In the genomic region with DNA sequence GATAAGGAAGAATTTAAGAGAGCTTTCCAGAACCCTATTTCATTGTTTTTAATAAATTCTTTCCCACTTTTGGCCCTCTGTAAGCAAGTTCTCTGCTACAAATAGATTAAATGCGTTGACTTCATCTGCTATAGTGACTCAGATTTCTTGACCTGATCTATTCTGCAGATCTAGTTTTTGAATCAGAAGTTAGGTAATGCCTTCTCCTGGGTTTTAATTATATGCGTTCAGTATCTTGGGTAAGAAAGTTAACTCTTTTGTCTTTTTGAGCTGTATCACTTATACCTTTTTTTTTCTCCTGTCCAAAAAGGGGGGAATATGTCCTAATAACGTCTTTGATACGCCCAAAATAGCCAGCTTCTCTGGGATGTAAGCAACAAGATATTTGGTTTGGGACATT, we compare ENCODE assay signal across 22 cellular contexts. TPM values are rescaled to one million over a fixed set of nuclear protein-coding genes. Genes with fewer than 3 reads are reported as not detected.
DNase-seq lines count a peak whose midpoint lies in the region; ATAC-seq, FAIRE-seq and TF ChIP-seq lines count a peak whose summit lies in the region.
"Had no signal": no experiment of that assay in that cellular context is flagged by ENCODE, and none has a peak within 500 bp of the region (broad histone marks: within the 10 kb centered on the region; RNA-seq: fewer than 3 reads in every experiment).

No MANE protein-coding gene starts in this region.

- H3K27me3 ChIP-seq in PC-3 (ENCODE audit: low read length) (no peaks in the 10 kb centered on the region), keratinocyte (ENCODE audit: control insufficient read depth, extremely low read depth, insufficient read depth, low read length) (no peaks in the 10 kb centered on the region), upper lobe of left lung (no peaks in the 10 kb centered on the region)
- H3K27me3 ChIP-seq: BE2C had no signal

- POLR2A ChIA-PET in PC-3 (lab: Charles Lee; ENCODE audit: unreplicated experiment) = interaction anchor here (0.6 kb wide), 1 partner anchor 278 kb away, joined by 3 read pairs; the partner anchor contains the start of gene TAF1D

- no peaks in the 10 kb centered on the region for H4K20me1 ChIP-seq in PC-3 (ENCODE audit: low read length)
- H4K20me1 ChIP-seq in keratinocyte (ENCODE audit: control insufficient read depth, extremely low read depth, insufficient read depth, low read length) = no peaks in the 10 kb centered on the region

- TF ChIP-seq EP300 in upper lobe of left lung (IDR thresholded peaks at IDR 0.05) = no peak

- no peaks in the 10 kb centered on the region for H3K9me2 ChIP-seq in PC-3 (replicated peaks; ENCODE audit: low read length)

- no peak for TF ChIP-seq POLR2A in upper lobe of left lung (IDR thresholded peaks at IDR 0.05)

- H3K36me3 ChIP-seq in PC-3 (ENCODE audit: low read depth, low read length) (no peaks in the 10 kb centered on the region), keratinocyte (ENCODE audit: control insufficient read depth in 2 of 2, extremely low read depth in 1 of 2, insufficient read depth in 2 of 2, low read length in 2 of 2) (no peaks in the 10 kb centered on the region), upper lobe of left lung (no peaks in the 10 kb centered on the region)
- H3K36me3 ChIP-seq: BE2C had no signal

- peak overlapping the region; percentile 90 for H3K27ac ChIP-seq in PC-3 (ENCODE audit: low read length)
- peak overlapping the region; percentile 93 for H3K27ac ChIP-seq in keratinocyte (ENCODE audit: control insufficient read depth, insufficient read depth, low read length)
- no peak overlapping the region for H3K27ac ChIP-seq in upper lobe of left lung
- H3K27ac ChIP-seq: GM23248 had no signal

- CTCF ChIA-PET in PC-3 (lab: Charles Lee) = no interaction called here

- peak overlapping the region; percentile 30 for H3K4me2 ChIP-seq in PC-3 (ENCODE audit: low read length)
- H3K4me2 ChIP-seq in keratinocyte (ENCODE audit: control insufficient read depth, extremely low read depth, insufficient read depth, low read depth, low read length) = peak overlapping the region; percentile 33

- peak overlapping the region; percentile 48; the same call in 1 of the 2 replicates for H3K9ac ChIP-seq in PC-3 (ENCODE audit: low read length)
- H3K9ac ChIP-seq in keratinocyte (ENCODE audit: control insufficient read depth, extremely low read depth, insufficient read depth, low read length) = peak overlapping the region; percentile 8
- H3K9ac ChIP-seq: GM23248 had no signal

- H3K9me3 ChIP-seq in PC-3 (ENCODE audit: low read length) = no peaks in the 10 kb centered on the region
- H3K9me3 ChIP-seq in keratinocyte (ENCODE audit: control insufficient read depth, low read depth, low read length) = peaks cover 6% of the 10 kb centered on the region
- no peaks in the 10 kb centered on the region for H3K9me3 ChIP-seq in upper lobe of left lung
- H3K9me3 ChIP-seq: BE2C had no signal

- DNase-seq in PC-3 (peak; percentile 64), astrocyte of the hippocampus (ENCODE audit: low read depth, low spot score) (peak; percentile 14), epithelial cell of esophagus (ENCODE audit: low read depth) (peak; percentile 71), keratinocyte (ENCODE audit: low read depth, low spot score) (no peak), dedifferentiated amniotic fluid mesenchymal stem cell (ENCODE audit: extremely low spot score) (no peak), mesenteric fat pad (ENCODE audit: low spot score) (no peak), upper lobe of left lung (no peak)
- DNase-seq: ACHN; BE2C; C1 segment of cervical spinal cord; Caco-2; CD4-positive, CD25-positive, alpha-beta regulatory T cell; GDM1; GM23248; HCEC 1CT; IMR-90 had no signal

- ATAC-seq in PC-3 (no peak), upper lobe of left lung (ENCODE audit: low FRiP score in 2 of 2) (no peak)

- intact Hi-C loops in PC-3 (cut with micrococcal nuclease) = loop anchor here (2.0 to 5.0 kb wide), 2 partner anchors 32 to 71 kb away; no protein-coding TSS in a partner anchor

- dilution Hi-C loops in keratinocyte (cut with MboI; ENCODE audit: extremely low pct_ligation_motif_present, low sequenced_read_pairs) = no loop called here

- H2AFZ ChIP-seq in PC-3 (ENCODE audit: low read length) = no peak overlapping the region
- H2AFZ ChIP-seq in keratinocyte (ENCODE audit: control insufficient read depth, low read length) = no peak overlapping the region
- H2AFZ ChIP-seq: GM23248 had no signal

- no peaks in the 10 kb centered on the region for H3F3A ChIP-seq in PC-3 (ENCODE audit: low read length, unreplicated experiment)

- no peaks in the 10 kb centered on the region for H3K9me1 ChIP-seq in keratinocyte (ENCODE audit: control insufficient read depth, extremely low read depth, insufficient read depth, low read length)

- WGBS in upper lobe of left lung, 2 donors = 34 to 52% methylated on average over 4 of the region's 4 CpGs

- H3K4me1 ChIP-seq in PC-3 (ENCODE audit: insufficient read depth, low read length) (peaks cover 61% of the 10 kb centered on the region), keratinocyte (ENCODE audit: control insufficient read depth, extremely low read depth, insufficient read depth, low read length) (peaks cover 54% of the 10 kb centered on the region), upper lobe of left lung (no peaks in the 10 kb centered on the region)
- H3K4me1 ChIP-seq: Caco-2 had no signal

- no peak overlapping the region for H3K4me3 ChIP-seq in PC-3 (ENCODE audit: low read length)
- no peak overlapping the region for H3K4me3 ChIP-seq in epithelial cell of esophagus (ENCODE audit: low read length)
- H3K4me3 ChIP-seq in keratinocyte (ENCODE audit: control insufficient read depth in 2 of 3, extremely low read depth in 1 of 3, insufficient read depth in 2 of 3, low read depth in 1 of 3, low read length in 3 of 3) = no peak overlapping the region
- no peak overlapping the region for H3K4me3 ChIP-seq in upper lobe of left lung
- H3K4me3 ChIP-seq: GM23248 had no signal

- peak; percentile 53 for FAIRE-seq in keratinocyte (lab: Jason Lieb, UNC)
- FAIRE-seq: A204.1, D721Med, GM12892, GM18507, H54, HTR-8/SVneo had no signal

- TF ChIP-seq CTCF in PC-3 (conservative IDR thresholded peaks at IDR 0.05; ENCODE audit: low read depth, low read length) = no peak
- TF ChIP-seq CTCF in epithelial cell of esophagus (IDR thresholded peaks at IDR 0.05; ENCODE audit: insufficient read depth, low read depth, low read length, missing control alignments) = no peak
- TF ChIP-seq CTCF in keratinocyte (optimal IDR thresholded peaks at IDR 0.05 in 1 of 3, IDR thresholded peaks at IDR 0.05 in 1 of 3, conservative IDR thresholded peaks at IDR 0.05 in 1 of 3; ENCODE audit: extremely low read depth in 1 of 3, insufficient read depth in 2 of 3, low read length in 3 of 3) = no peak
- no peak for TF ChIP-seq CTCF in upper lobe of left lung (IDR thresholded peaks at IDR 0.05)

- BruUV-seq in PC-3 (replicated peaks; lab: Mats Ljungman, UMichigan) = no TSS peak

- H3K79me2 ChIP-seq in PC-3 (ENCODE audit: low read length) = no peaks in the 10 kb centered on the region
- H3K79me2 ChIP-seq in keratinocyte (ENCODE audit: control insufficient read depth, insufficient read depth, low read length) = peaks cover 25% of the 10 kb centered on the region

RNA-seq across cellular contexts. Expression of gene HEPHL1, which starts 2.4 kb away (rescaled TPM):
- total RNA-seq in PC-3 (2014; rRNA removed) = 3.3 and 4.4 TPM in 2 replicates
- 138 to 223 TPM (median 190 TPM) in 3 replicates for polyA plus RNA-seq in keratinocyte
- 8.2 TPM for polyA plus RNA-seq in keratinocyte (2011; ENCODE audit: low read depth)
- polyA plus RNA-seq in keratinocyte (2011; cell fraction: cytosol; rRNA removed) = 34.5 and 63.5 TPM in 2 replicates
- polyA plus RNA-seq in keratinocyte (2011; cell fraction: nucleus; rRNA removed) = 232 and 299 TPM in 2 replicates
- polyA plus RNA-seq in keratinocyte (2012; ENCODE audit: low replicate concordance) = 12.1 and 123 TPM in 2 replicates
- 74.8 to 217 TPM (median 136 TPM) in 3 replicates for polyA minus RNA-seq in keratinocyte
- 61.0 TPM for polyA minus RNA-seq in keratinocyte (2011; cell fraction: cytosol; rRNA and poly(A)+ RNA removed)
- 318 and 524 TPM in 2 replicates for polyA minus RNA-seq in keratinocyte (2011; cell fraction: nucleus; rRNA and poly(A)+ RNA removed)
- not detected for total RNA-seq in mesenteric fat pad
- total RNA-seq in upper lobe of left lung = not detected
- total RNA-seq: Caco-2; CD4-positive, CD25-positive, alpha-beta regulatory T cell; GM23248 had no signal
- polyA plus RNA-seq: CD4-positive, CD25-positive, alpha-beta regulatory T cell; GM23248 had no signal

Comparison
In these comparisons a context has a peak if more than half of its experiments do, and no peak if none do; other contexts are left out.
1. DNase-seq: peak in PC-3 (single experiment), astrocyte of the hippocampus (single experiment) and epithelial cell of esophagus (single experiment); none in keratinocyte (single experiment), dedifferentiated amniotic fluid mesenchymal stem cell (single experiment), mesenteric fat pad (single experiment) and upper lobe of left lung (0 of 2).
2. H3K27ac ChIP-seq: peak in PC-3 (single experiment) and keratinocyte (single experiment); none in upper lobe of left lung (0 of 4).